33 cellular contexts compared by ENCODE assay signal in the genomic region with DNA sequence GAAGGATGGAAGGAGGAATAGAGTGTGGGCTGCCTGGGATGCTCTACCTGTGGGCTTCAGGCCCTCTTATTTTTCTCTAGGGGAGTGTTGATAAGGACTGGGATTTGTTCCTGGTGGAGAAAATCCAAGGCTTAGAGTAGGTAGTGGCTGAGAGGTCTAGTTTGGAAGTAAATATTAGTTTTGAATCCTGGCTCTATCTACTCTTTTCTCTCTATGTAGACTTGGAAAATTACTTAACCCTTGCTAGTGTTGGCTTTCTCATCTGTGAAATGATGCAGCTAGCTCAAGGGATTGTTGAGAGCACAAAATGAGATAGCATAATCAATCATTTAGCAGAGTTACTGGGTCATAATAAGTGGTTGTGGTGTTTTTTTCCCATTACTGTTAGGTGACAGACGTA.
"Had no signal": no experiment of that assay in that cellular context is flagged by ENCODE, and none has a peak within 500 bp of the region (broad histone marks: within the 10 kb centered on the region; RNA-seq: fewer than 3 reads in every experiment).

No MANE protein-coding gene starts in this region.

- H3K27ac ChIP-seq: ascending aorta, coronary artery, dorsolateral prefrontal cortex, epithelial cell of prostate, esophagus squamous epithelium had no signal

- FAIRE-seq: bronchial epithelial cell, endometrium, endothelial cell of umbilical vein had no signal

- H3K27ac Mint-ChIP-seq: activated CD4-positive, alpha-beta memory T cell treated with anti-CD3 and anti-CD28 coated beads for 36 hours; activated CD4-positive, alpha-beta T cell treated with anti-CD3 and anti-CD28 coated beads for 36 hours; activated CD4-positive, alpha-beta T cell treated with anti-CD3 and anti-CD28 coated beads, Interleukin-2, amount 10 ng/mL, durations not matched to agents 24 days and 14 days; activated CD8-positive, alpha-beta memory T cell treated with anti-CD3 and anti-CD28 coated beads, Interleukin-2, amount 10 ng/mL, durations not matched to agents 7 days and 5 days; activated CD8-positive, alpha-beta T cell treated with anti-CD3 and anti-CD28 coated beads, Interleukin-2, amount 10 ng/mL, durations not matched to agents 7 days and 5 days; activated naive CD4-positive, alpha-beta T cell treated with anti-CD3 and anti-CD28 coated beads, Interleukin-2, amount 10 ng/mL, durations not matched to agents 7 days and 5 days; activated naive CD4-positive, alpha-beta T cell treated with anti-CD3 and anti-CD28 coated beads, Interleukin-2, amount 50 U/mL, for 72 hours; activated naive CD8-positive, alpha-beta T cell treated with anti-CD3 and anti-CD28 coated beads, Interleukin-2, amount 10 ng/mL, durations not matched to agents 7 days and 5 days; dendritic cell treated with granulocyte-macrophage colony-stimulating factor and Interleukin-4, amounts not matched to agents 40 ng/mL and 50 ng/mL, for 4 days; effector memory CD8-positive, alpha-beta T cell; T-helper 17 cell; T-helper 2 cell treated with Interferon-gamma antibody and Interleukin-4, amounts not matched to agents 5 μg/mL and 100 μg/mL, for 36 hours had no signal

- H3K4me3 ChIP-seq: ascending aorta, coronary artery, dorsolateral prefrontal cortex, esophagus squamous epithelium had no signal

- H3K4me1 ChIP-seq: ascending aorta had no signal

- H3K36me3 Mint-ChIP-seq: activated CD4-positive, alpha-beta memory T cell treated with anti-CD3 and anti-CD28 coated beads for 36 hours; activated CD8-positive, alpha-beta memory T cell treated with anti-CD3 and anti-CD28 coated beads, Interleukin-2, amount 10 ng/mL, durations not matched to agents 7 days and 5 days; activated naive CD4-positive, alpha-beta T cell treated with anti-CD3 and anti-CD28 coated beads, Interleukin-2, amount 10 ng/mL, durations not matched to agents 7 days and 5 days; activated naive CD4-positive, alpha-beta T cell treated with anti-CD3 and anti-CD28 coated beads, Interleukin-2, amount 50 U/mL, for 72 hours; activated naive CD8-positive, alpha-beta T cell treated with anti-CD3 and anti-CD28 coated beads, Interleukin-2, amount 10 ng/mL, durations not matched to agents 7 days and 5 days; brain had no signal

- H3K36me3 ChIP-seq: ascending aorta, esophagus squamous epithelium had no signal

- ATAC-seq: activated CD4-positive, alpha-beta T cell treated with anti-CD3 and anti-CD28 coated beads for 36 hours; activated CD8-positive, alpha-beta memory T cell treated with anti-CD3 and anti-CD28 coated beads, Interleukin-2, amount 10 ng/mL, durations not matched to agents 7 days and 5 days; activated CD8-positive, alpha-beta T cell treated with anti-CD3 and anti-CD28 coated beads, Interleukin-2, amount 10 ng/mL, durations not matched to agents 7 days and 5 days; activated naive CD4-positive, alpha-beta T cell treated with anti-CD3 and anti-CD28 coated beads, Interleukin-2, amount 50 U/mL, for 72 hours; effector memory CD8-positive, alpha-beta T cell; T-helper 17 cell had no signal

- H3K27me3 ChIP-seq: ascending aorta, esophagus squamous epithelium had no signal

- H3K9me3 ChIP-seq: ascending aorta, esophagus squamous epithelium had no signal

- H3K9me3 Mint-ChIP-seq: activated CD4-positive, alpha-beta memory T cell treated with anti-CD3 and anti-CD28 coated beads for 36 hours; activated CD4-positive, alpha-beta T cell treated with anti-CD3 and anti-CD28 coated beads, Interleukin-2, amount 10 ng/mL, durations not matched to agents 24 days and 14 days; activated naive CD4-positive, alpha-beta T cell treated with anti-CD3 and anti-CD28 coated beads, Interleukin-2, amount 10 ng/mL, durations not matched to agents 7 days and 5 days; activated naive CD4-positive, alpha-beta T cell treated with anti-CD3 and anti-CD28 coated beads, Interleukin-2, amount 50 U/mL, for 72 hours; activated naive CD8-positive, alpha-beta T cell treated with anti-CD3 and anti-CD28 coated beads, Interleukin-2, amount 10 ng/mL, durations not matched to agents 7 days and 5 days; central memory CD8-positive, alpha-beta T cell; dendritic cell treated with granulocyte-macrophage colony-stimulating factor and Interleukin-4, amounts not matched to agents 40 ng/mL and 50 ng/mL, for 4 days; T-helper 2 cell treated with Interferon-gamma antibody and Interleukin-4, amounts not matched to agents 5 μg/mL and 100 μg/mL, for 36 hours had no signal

- DNase-seq: activated CD4-positive, alpha-beta memory T cell treated with anti-CD3 and anti-CD28 coated beads for 36 hours; activated CD4-positive, alpha-beta T cell treated with anti-CD3 and anti-CD28 coated beads for 36 hours; activated CD4-positive, alpha-beta T cell treated with anti-CD3 and anti-CD28 coated beads, Interleukin-2, amount 10 ng/mL, durations not matched to agents 24 days and 14 days; activated CD4-positive, CD25-positive, alpha-beta regulatory T cell; activated CD4-positive, CD25-positive, alpha-beta regulatory T cell treated with anti-CD3 and anti-CD28 coated beads, Interleukin-2, amount 50 U/mL, for 72 hours; activated CD8-positive, alpha-beta memory T cell treated with anti-CD3 and anti-CD28 coated beads, Interleukin-2, amount 10 ng/mL, durations not matched to agents 7 days and 5 days; activated CD8-positive, alpha-beta memory T cell treated with anti-CD3 and anti-CD28 coated beads, Interleukin-2, amount 50 U/mL, for 4 hours; activated CD8-positive, alpha-beta T cell treated with anti-CD3 and anti-CD28 coated beads, Interleukin-2, amount 10 ng/mL, durations not matched to agents 7 days and 5 days; activated gamma-delta T cell; activated naive CD4-positive, alpha-beta T cell; activated naive CD4-positive, alpha-beta T cell treated with anti-CD3 and anti-CD28 coated beads, Interleukin-2, amount 10 ng/mL, durations not matched to agents 7 days and 5 days; activated naive CD8-positive, alpha-beta T cell treated with anti-CD3 and anti-CD28 coated beads, Interleukin-2, amount 10 ng/mL, durations not matched to agents 7 days and 5 days; activated T-cell treated with anti-CD3 and anti-CD28 coated beads, Interleukin-2, amount 50 U/mL, for 1 hour; activated T-cell treated with anti-CD3 and anti-CD28 coated beads, Interleukin-2, amount 50 U/mL, for 48 hours; dorsolateral prefrontal cortex; effector memory CD8-positive, alpha-beta T cell; esophagus squamous epithelium; foreskin melanocyte; head of caudate nucleus; T-helper 1 cell; T-helper 17 cell; T1000 had no signal

- H3K4me1 Mint-ChIP-seq: activated CD4-positive, alpha-beta T cell treated with anti-CD3 and anti-CD28 coated beads for 36 hours; activated CD4-positive, alpha-beta T cell treated with anti-CD3 and anti-CD28 coated beads, Interleukin-2, amount 10 ng/mL, durations not matched to agents 24 days and 14 days; activated CD8-positive, alpha-beta memory T cell treated with anti-CD3 and anti-CD28 coated beads, Interleukin-2, amount 10 ng/mL, durations not matched to agents 7 days and 5 days; activated naive CD4-positive, alpha-beta T cell treated with anti-CD3 and anti-CD28 coated beads, Interleukin-2, amount 10 ng/mL, durations not matched to agents 7 days and 5 days; activated naive CD8-positive, alpha-beta T cell treated with anti-CD3 and anti-CD28 coated beads, Interleukin-2, amount 10 ng/mL, durations not matched to agents 7 days and 5 days; central memory CD8-positive, alpha-beta T cell; T-helper 17 cell had no signal

- H3K4me3 Mint-ChIP-seq: activated CD4-positive, alpha-beta memory T cell treated with anti-CD3 and anti-CD28 coated beads for 36 hours; activated CD4-positive, alpha-beta T cell treated with anti-CD3 and anti-CD28 coated beads for 36 hours; activated CD4-positive, alpha-beta T cell treated with anti-CD3 and anti-CD28 coated beads, Interleukin-2, amount 10 ng/mL, durations not matched to agents 24 days and 14 days; activated CD8-positive, alpha-beta memory T cell treated with anti-CD3 and anti-CD28 coated beads, Interleukin-2, amount 10 ng/mL, durations not matched to agents 7 days and 5 days; activated CD8-positive, alpha-beta T cell treated with anti-CD3 and anti-CD28 coated beads, Interleukin-2, amount 10 ng/mL, durations not matched to agents 7 days and 5 days; activated naive CD4-positive, alpha-beta T cell treated with anti-CD3 and anti-CD28 coated beads, Interleukin-2, amount 10 ng/mL, durations not matched to agents 7 days and 5 days; activated naive CD8-positive, alpha-beta T cell treated with anti-CD3 and anti-CD28 coated beads, Interleukin-2, amount 10 ng/mL, durations not matched to agents 7 days and 5 days; central memory CD8-positive, alpha-beta T cell; dendritic cell treated with granulocyte-macrophage colony-stimulating factor and Interleukin-4, amounts not matched to agents 40 ng/mL and 50 ng/mL, for 4 days; effector memory CD8-positive, alpha-beta T cell; T-helper 17 cell; T-helper 2 cell treated with Interferon-gamma antibody and Interleukin-4, amounts not matched to agents 5 μg/mL and 100 μg/mL, for 36 hours had no signal

- H3K27me3 Mint-ChIP-seq: activated CD4-positive, alpha-beta memory T cell treated with anti-CD3 and anti-CD28 coated beads for 36 hours; activated naive CD4-positive, alpha-beta T cell treated with anti-CD3 and anti-CD28 coated beads, Interleukin-2, amount 10 ng/mL, durations not matched to agents 7 days and 5 days; activated naive CD8-positive, alpha-beta T cell treated with anti-CD3 and anti-CD28 coated beads, Interleukin-2, amount 10 ng/mL, durations not matched to agents 7 days and 5 days; central memory CD8-positive, alpha-beta T cell; dendritic cell treated with granulocyte-macrophage colony-stimulating factor and Interleukin-4, amounts not matched to agents 40 ng/mL and 50 ng/mL, for 4 days had no signal
